8 cellular contexts compared by ENCODE assay signal in the genomic region with DNA sequence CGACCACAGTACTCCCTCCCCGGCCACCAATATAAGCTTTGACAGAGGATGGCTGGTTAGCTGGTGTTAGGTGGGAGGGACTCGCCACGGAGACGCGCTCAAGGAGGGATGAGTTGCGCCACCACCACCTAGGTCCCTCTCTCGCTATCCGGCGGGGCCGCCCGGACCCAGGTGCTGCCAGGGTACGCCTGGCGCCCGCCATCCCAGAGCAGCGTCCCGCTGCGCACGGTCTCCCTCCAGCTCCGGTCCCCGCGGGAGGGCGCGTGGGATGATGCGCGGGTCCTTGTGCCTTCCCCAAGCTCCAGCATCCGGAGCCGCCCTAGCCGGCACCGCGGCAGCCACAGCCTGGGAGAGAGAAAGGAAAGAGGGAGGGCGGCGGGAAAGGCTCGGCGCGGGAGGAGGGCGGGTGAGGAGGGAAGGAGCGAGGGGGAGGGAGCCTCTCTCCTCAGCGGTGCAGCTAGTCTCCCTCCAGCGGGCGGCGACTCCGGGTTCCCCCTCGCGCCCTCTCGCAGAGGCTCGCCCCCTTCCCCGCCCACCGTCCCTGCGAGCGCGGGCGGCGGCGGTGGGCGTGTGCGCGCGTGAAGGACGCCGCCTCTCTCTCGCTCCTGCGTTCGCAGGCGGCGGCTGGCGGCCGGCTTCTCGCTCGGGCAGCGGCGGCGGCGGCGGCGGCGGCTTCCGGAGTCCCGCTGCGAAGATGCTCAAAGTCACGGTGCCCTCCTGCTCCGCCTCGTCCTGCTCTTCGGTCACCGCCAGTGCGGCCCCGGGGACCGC. TPM values are rescaled to one million over a fixed set of nuclear protein-coding genes. Genes with fewer than 3 reads are reported as not detected.
A peak's percentile ranks its signal among the peaks of the same experiment; 100 is the strongest.
DNase-seq lines count a peak whose midpoint lies in the region; ATAC-seq lines count a peak whose summit lies in the region.

Gene CAMK4, plus strand, starts transcription at position 595 of the 771 bp plus-strand sequence. Its CDS starts 100 bp downstream, at position 695.

- peak; percentile 85 for DNase-seq in AG08396 (ENCODE audit: low spot score)
- DNase-seq in NCI-H510A (lab: John Stamatoyannopoulos, UW) = peak; percentile 63
- DNase-seq in activated CD8-positive, alpha-beta memory T cell treated with anti-CD3 and anti-CD28 coated beads for 24 hours = peak; percentile 87
- DNase-seq in effector memory CD8-positive, alpha-beta T cell = peak; percentile 73 to 80 (median 76)
- peak; percentile 86 for DNase-seq in mesendoderm
- peak; percentile 46 to 62 for DNase-seq in stimulated activated CD8-positive, alpha-beta memory T cell treated with anti-CD3 and anti-CD28 coated beads, Interleukin-15, amount 100 ng/mL, for 4 hours (ENCODE audit: low read depth in 2 of 2)

- peak within 1 kb of the TSS; percentile 58 for H3K4me3 ChIP-seq in mesendoderm (ENCODE audit: low read length)

- H3K79me2 ChIP-seq in mesendoderm (ENCODE audit: control insufficient read depth, insufficient read depth, low read length) = no peaks in the 10 kb centered on the region

- H3K4me3 Mint-ChIP-seq in effector memory CD8-positive, alpha-beta T cell = peak within 1 kb of the TSS; percentile 94 to 96

- H2BK5ac ChIP-seq in mesendoderm (ENCODE audit: low read length) = no peak within 1 kb of the TSS

- no peaks in the 10 kb centered on the region for H3K4me1 ChIP-seq in mesendoderm (ENCODE audit: control insufficient read depth, low read depth, low read length)

- H2AK5ac ChIP-seq in mesendoderm (ENCODE audit: low read length) = no peak within 1 kb of the TSS

- H4K5ac ChIP-seq in mesendoderm (ENCODE audit: low read length) = no peak within 1 kb of the TSS

- H2BK15ac ChIP-seq in mesendoderm (replicated peaks; ENCODE audit: low read depth) = no peak within 1 kb of the TSS

- ATAC-seq in GM18907 (IDR thresholded peaks at IDR 0.05; ENCODE audit: unreplicated experiment) (peak; percentile 82), HG03108 (IDR thresholded peaks at IDR 0.05; ENCODE audit: unreplicated experiment) (peak; percentile 52)
- ATAC-seq in effector memory CD8-positive, alpha-beta T cell (replicated peaks) = peak; percentile 84

- no peak within 1 kb of the TSS for H2BK120ac ChIP-seq in mesendoderm (ENCODE audit: low read depth, low read length)

- peak within 1 kb of the TSS; percentile 81 for H3K56ac ChIP-seq in mesendoderm (ENCODE audit: low read length)

- peak within 1 kb of the TSS; percentile 90 to 94 for H3K27ac Mint-ChIP-seq in effector memory CD8-positive, alpha-beta T cell

- H3K27ac ChIP-seq in mesendoderm (ENCODE audit: low read depth, low read length) = no peak within 1 kb of the TSS

- H3K4ac ChIP-seq in mesendoderm (ENCODE audit: low read depth, low read length) = no peak within 1 kb of the TSS

- H3K27me3 ChIP-seq in mesendoderm (ENCODE audit: insufficient read depth, low read length, poor library complexity) = no peaks in the 10 kb centered on the region

- H3K4me1 Mint-ChIP-seq in effector memory CD8-positive, alpha-beta T cell (ENCODE audit: low read depth in 2 of 2) = peaks cover 23 to 46% of the 10 kb centered on the region in 2 donors

- H3K79me1 ChIP-seq in mesendoderm (ENCODE audit: low read length) = no peaks in the 10 kb centered on the region

- no peaks in the 10 kb centered on the region for H3K9me3 Mint-ChIP-seq in effector memory CD8-positive, alpha-beta T cell

- no peak within 1 kb of the TSS for H4K8ac ChIP-seq in mesendoderm (ENCODE audit: low read depth, low read length)

- H3K23ac ChIP-seq in mesendoderm (ENCODE audit: low read length) = no peak within 1 kb of the TSS

- H3K36me3 Mint-ChIP-seq in effector memory CD8-positive, alpha-beta T cell (ENCODE audit: insufficient read depth) = peaks cover 11% of the 10 kb centered on the region

- H3K9ac ChIP-seq in mesendoderm (ENCODE audit: low read length) = peak within 1 kb of the TSS; percentile 66

- no CpG with 5 or more reads among the region's 88 CpGs for WGBS in mesendoderm (ENCODE audit: extremely low coverage, insufficient coverage, low lambda C conversion rate)

- no peak within 1 kb of the TSS for H3K18ac ChIP-seq in mesendoderm (ENCODE audit: low read length)

- peak within 1 kb of the TSS; percentile 69 for H3K4me2 ChIP-seq in mesendoderm (ENCODE audit: low read length)

- H3K36me3 ChIP-seq in mesendoderm (ENCODE audit: control insufficient read depth, insufficient read depth, low read length) = no peaks in the 10 kb centered on the region

- no peaks in the 10 kb centered on the region for H3K27me3 Mint-ChIP-seq in effector memory CD8-positive, alpha-beta T cell

RNA-seq across cellular contexts. Expression of gene CAMK4, which starts in this region (rescaled TPM):
- 2.7 TPM for polyA plus RNA-seq in mesendoderm (2013, experiment 1 of 2)
- polyA plus RNA-seq in mesendoderm (2013, experiment 2 of 2) = 2.0 TPM
